In the genomic region with DNA sequence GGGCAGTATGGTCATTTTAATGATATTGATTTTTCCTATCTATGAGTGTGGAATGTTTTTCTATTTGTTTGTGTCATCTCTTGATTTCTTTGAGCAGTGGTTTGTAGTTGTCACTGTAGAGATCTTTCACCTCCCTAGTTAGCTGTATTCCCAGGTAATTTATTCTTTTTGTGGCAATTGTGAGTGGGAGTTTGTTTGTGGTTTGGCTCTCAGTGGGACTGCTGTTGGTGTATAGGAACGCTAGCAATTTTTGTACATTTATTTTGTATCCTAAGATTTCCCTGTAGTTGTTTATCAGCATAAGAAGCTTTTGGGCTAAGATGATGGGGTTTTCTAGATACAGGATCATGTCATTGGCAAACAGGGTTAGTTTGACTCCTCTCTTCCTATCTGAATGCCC, we compare ENCODE assay signal across 7 cellular contexts.
"Had no signal": no experiment of that assay in that cellular context is flagged by ENCODE, and none has a peak within 500 bp of the region (broad histone marks: within the 10 kb centered on the region; RNA-seq: fewer than 3 reads in every experiment).

No MANE protein-coding gene starts in this region.

- H3K4me2 ChIP-seq: GM23338 had no signal

- H2AFZ ChIP-seq: GM23338 had no signal

- H3K4me3 Mint-ChIP-seq: GM23338, HFFc6, IgD-negative memory B cell had no signal

- H3K36me3 ChIP-seq: HAP-1 had no signal

- DNase-seq: HFFc6 had no signal

- H3K27ac Mint-ChIP-seq: GM23338, HFFc6, IgD-negative memory B cell had no signal

- H3K4me1 ChIP-seq: HAP-1 had no signal

- H3K27me3 Mint-ChIP-seq: IgD-negative memory B cell had no signal

- ATAC-seq: GM23338, HCT116, HepG2 had no signal

- H3K27ac ChIP-seq: HL-60 had no signal

- H3K4me3 ChIP-seq: GM23338, HAP-1 had no signal
